Comparison of ENCODE assay signal across 13 cellular contexts in genomic region chr2:190182071-190182524, GRCh38.
DNase-seq lines count a peak whose midpoint lies in the region; ATAC-seq lines count a peak whose summit lies in the region.
"Had no signal": no experiment of that assay in that cellular context is flagged by ENCODE, and none has a peak within 500 bp of the region (broad histone marks: within the 10 kb centered on the region; RNA-seq: fewer than 3 reads in every experiment).

No MANE protein-coding gene starts in this region.

- H3K4me1 ChIP-seq in adipocyte (ENCODE audit: control insufficient read depth, insufficient read depth, low read length): peaks cover 45% of the 10 kb centered on the region

- peak; percentile 35 for ATAC-seq in HG03095 (IDR thresholded peaks at IDR 0.05; ENCODE audit: unreplicated experiment)
- ATAC-seq: A549 had no signal

- peak overlapping the region; percentile 85 for H3K4me3 ChIP-seq in adipocyte (ENCODE audit: low read length)
- H3K4me3 ChIP-seq in H7 (ENCODE audit: insufficient read depth, low read depth, low read length): no peak overlapping the region
- H3K4me3 ChIP-seq: A549 had no signal

- peak; percentile 3 for DNase-seq in NOMO-1 treated with DMSO at 0.1 percent for 48 hours (lab: John Stamatoyannopoulos, UW; ENCODE audit: unreplicated experiment)
- DNase-seq in NOMO-1 treated with dmso at 0.1 percent for 144 hours (lab: John Stamatoyannopoulos, UW; ENCODE audit: unreplicated experiment): no peak
- DNase-seq in adipocyte (ENCODE audit: low read depth): no peak
- no peak for DNase-seq in substantia nigra (lab: John Stamatoyannopoulos, UW)
- no peak for DNase-seq in activated CD4-positive, alpha-beta T cell treated with anti-CD3 and anti-CD28 coated beads for 48 hours
- DNase-seq in H7: no peak
- DNase-seq in NCI-H2107 (lab: John Stamatoyannopoulos, UW): no peak
- DNase-seq: kidney; NCI-H524; ovary; stimulated activated CD4-positive, alpha-beta T cell treated with anti-CD3 and anti-CD28 coated beads, Interleukin-4, amount 100 ng/mL, for 4 hours had no signal

- no peak overlapping the region for H3K9ac ChIP-seq in adipocyte (ENCODE audit: low read length)

- H3K36me3 ChIP-seq in adipocyte (ENCODE audit: control insufficient read depth, insufficient read depth, low read length, severe bottlenecking) (no peaks in the 10 kb centered on the region), H7 (replicated peaks; ENCODE audit: control insufficient read depth, insufficient read depth, low read length) (no peaks in the 10 kb centered on the region)
- H3K36me3 ChIP-seq: ovary had no signal

- no peaks in the 10 kb centered on the region for H3K27me3 ChIP-seq in adipocyte (replicated peaks; ENCODE audit: control insufficient read depth, insufficient read depth, low read length)
- peaks cover 12% of the 10 kb centered on the region for H3K27me3 ChIP-seq in H7 (ENCODE audit: control insufficient read depth, insufficient read depth, low read length)
- H3K27me3 ChIP-seq: ovary had no signal

- no peaks in the 10 kb centered on the region for H3K9me3 ChIP-seq in adipocyte (ENCODE audit: control insufficient read depth, low read length)
- H3K9me3 ChIP-seq: A549, ovary had no signal

- H3K27ac ChIP-seq in substantia nigra (ENCODE audit: low read depth, low read length, poor library complexity, severe bottlenecking): peak overlapping the region; percentile 43
- H3K27ac ChIP-seq: A549 had no signal
